8 cellular contexts compared by ENCODE assay signal in genomic region chr15:38069506-38069905, GRCh38.
DNase-seq lines count a peak whose midpoint lies in the region; ATAC-seq and TF ChIP-seq lines count a peak whose summit lies in the region.

No MANE protein-coding gene starts in this region.

- no peak overlapping the region for H3K4me2 ChIP-seq in trophoblast cell (ENCODE audit: low read length)

- no peaks in the 10 kb centered on the region for H3K27me3 ChIP-seq in esophagus squamous epithelium
- no peaks in the 10 kb centered on the region for H3K27me3 ChIP-seq in trophoblast cell (ENCODE audit: insufficient read depth, low read length)

- H3K36me3 ChIP-seq in esophagus squamous epithelium (no peaks in the 10 kb centered on the region), trophoblast cell (ENCODE audit: control insufficient read depth in 1 of 2, insufficient read depth in 2 of 2, low read length in 2 of 2) (no peaks in the 10 kb centered on the region)

- H2BK120ac ChIP-seq in trophoblast cell (ENCODE audit: insufficient read depth, low read length, poor library complexity) = peak overlapping the region; percentile 40

- peaks cover 14% of the 10 kb centered on the region for H3K79me1 ChIP-seq in trophoblast cell (ENCODE audit: low read length)

- H2AK5ac ChIP-seq in trophoblast cell (ENCODE audit: low read length) = no peak overlapping the region

- DNase-seq in NCI-H2081 (lab: John Stamatoyannopoulos, UW) = peak; percentile 15 to 19
- DNase-seq in NCI-H2081 treated with DMSO at 0.1 percent for 48 hours (lab: John Stamatoyannopoulos, UW) = no peak
- DNase-seq in RPMI8226 = peak; percentile 46
- DNase-seq in esophagus squamous epithelium (lab: John Stamatoyannopoulos, UW) = no peak
- DNase-seq in trophoblast cell = peak; percentile 35 to 39
- no peak for DNase-seq in SKM-1 (lab: John Stamatoyannopoulos, UW; ENCODE audit: unreplicated experiment)
- DNase-seq in T-helper 9 cell = no peak

- no peak overlapping the region for H3K4ac ChIP-seq in trophoblast cell (ENCODE audit: low read depth, low read length)

- TF ChIP-seq CTCF in esophagus squamous epithelium (IDR thresholded peaks at IDR 0.05) = no peak

- no peak for TF ChIP-seq POLR2A in esophagus squamous epithelium (IDR thresholded peaks at IDR 0.05)

- H3K9me3 ChIP-seq in esophagus squamous epithelium (no peaks in the 10 kb centered on the region), trophoblast cell (ENCODE audit: insufficient read depth, low read depth, low read length) (no peaks in the 10 kb centered on the region)

- no peak for ATAC-seq in GM21390 (IDR thresholded peaks at IDR 0.05; ENCODE audit: unreplicated experiment)

- peak overlapping the region; percentile 66 for H2AFZ ChIP-seq in trophoblast cell (ENCODE audit: insufficient read depth, low read length, poor library complexity)

- no peak overlapping the region for H4K8ac ChIP-seq in trophoblast cell (ENCODE audit: low read depth, low read length)

- H4K12ac ChIP-seq in trophoblast cell (ENCODE audit: low read depth, low read length) = no peak overlapping the region

- H3K27ac ChIP-seq in esophagus squamous epithelium (peak overlapping the region; percentile 27 to 80 (median 72)), trophoblast cell (ENCODE audit: low read depth, low read length) (no peak overlapping the region)

- H2BK5ac ChIP-seq in trophoblast cell (ENCODE audit: low read depth, low read length, poor library complexity) = peak overlapping the region; percentile 15

- H3K4me1 ChIP-seq in esophagus squamous epithelium (peaks cover 25 to 63% (median 36%) of the 10 kb centered on the region in 3 donors), trophoblast cell (ENCODE audit: control insufficient read depth in 1 of 2, insufficient read depth in 2 of 2, low read length in 2 of 2) (peaks cover 16 to 24% of the 10 kb centered on the region in 2 experiments)

- H3K9ac ChIP-seq in trophoblast cell (ENCODE audit: low read length) = no peak overlapping the region

- H4K91ac ChIP-seq in trophoblast cell (ENCODE audit: low read depth, low read length) = no peak overlapping the region

- H2BK12ac ChIP-seq in trophoblast cell (ENCODE audit: low read length) = no peak overlapping the region

- H3K4me3 ChIP-seq in esophagus squamous epithelium (peak overlapping the region; percentile 6 to 49 (median 24)), trophoblast cell (ENCODE audit: low read depth, low read length) (no peak overlapping the region)

- no peak overlapping the region for H3K23ac ChIP-seq in trophoblast cell (ENCODE audit: low read length)

- intact Hi-C loops in esophagus squamous epithelium (cut with DNase I) = no loop called here

- no peak overlapping the region for H3K14ac ChIP-seq in trophoblast cell (ENCODE audit: low read length)

- 67% methylated on average over 1 of the region's 1 CpG; no CpG with 5 or more reads in 1 of the 2 donors for WGBS in esophagus squamous epithelium, 2 donors
- WGBS in trophoblast cell (ENCODE audit: extremely low coverage, insufficient coverage, insufficient read length) = no CpG with 5 or more reads among the region's 1 CpG

- H3K79me2 ChIP-seq in trophoblast cell (ENCODE audit: control insufficient read depth, insufficient read depth, low read length, poor library complexity) = peaks cover 8% of the 10 kb centered on the region

- H3K18ac ChIP-seq in trophoblast cell (ENCODE audit: low read length) = no peak overlapping the region

Comparison
In these comparisons a context has a peak if more than half of its experiments do, and no peak if none do; other contexts are left out.
1. DNase-seq: peak in NCI-H2081 (2 of 2), RPMI8226 (single experiment) and trophoblast cell (2 of 2); none in NCI-H2081 treated with DMSO at 0.1 percent for 48 hours (single experiment), esophagus squamous epithelium (single experiment), SKM-1 (single experiment) and T-helper 9 cell (single experiment).